In the genomic region with DNA sequence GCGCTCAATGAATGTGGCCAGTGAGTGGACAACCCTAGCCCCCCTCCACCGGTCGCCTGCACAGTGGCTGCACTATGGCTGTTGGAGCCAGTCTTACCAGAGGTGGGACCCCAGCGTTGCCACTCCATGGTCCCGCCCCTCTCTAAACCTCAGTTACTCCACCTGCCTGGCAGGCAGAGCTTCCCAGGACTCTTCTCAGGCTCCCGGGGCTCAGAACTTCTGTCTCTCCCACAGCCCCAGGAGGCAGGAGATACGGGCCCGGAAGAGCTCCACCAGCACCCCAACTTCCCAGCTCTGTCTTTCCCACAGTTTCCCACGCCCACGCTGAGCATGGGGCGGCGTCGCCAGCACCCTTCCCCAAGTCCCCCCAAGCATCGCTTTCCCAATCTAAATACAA, we compare ENCODE assay signal across 12 cellular contexts. TPM values are rescaled to one million over a fixed set of nuclear protein-coding genes. Genes with fewer than 3 reads are reported as not detected.
DNase-seq lines count a peak whose midpoint lies in the region; ATAC-seq and TF ChIP-seq lines count a peak whose summit lies in the region.
"Had no signal": no experiment of that assay in that cellular context is flagged by ENCODE, and none has a peak within 500 bp of the region (broad histone marks: within the 10 kb centered on the region; RNA-seq: fewer than 3 reads in every experiment).

No MANE protein-coding gene starts in this region.

- H3K4me3 ChIP-seq in BE2C (ENCODE audit: low read depth, low read length) (peak overlapping the region; percentile 45), HUES48 (ENCODE audit: low read depth, low read length) (peak overlapping the region; percentile 62; the same call in 1 of the 2 replicates)
- H3K4me3 ChIP-seq: lung had no signal

- peaks cover 89% of the 10 kb centered on the region for H3K27me3 Mint-ChIP-seq in central memory CD8-positive, alpha-beta T cell
- H3K27me3 Mint-ChIP-seq in natural killer cell treated with Interleukin-12 subunit alpha and Interleukin-12 subunit beta and Interleukin-15 and Interleukin-18, amount 100 ng/mL, for 72 hours: peaks cover 29 to 31% of the 10 kb centered on the region in 2 donors

- H3K27ac Mint-ChIP-seq in central memory CD8-positive, alpha-beta T cell (ENCODE audit: low read depth): no peak overlapping the region
- H3K27ac Mint-ChIP-seq in natural killer cell treated with Interleukin-12 subunit alpha and Interleukin-12 subunit beta and Interleukin-15 and Interleukin-18, amount 100 ng/mL, for 72 hours: no peak overlapping the region

- H3K4me1 Mint-ChIP-seq in central memory CD8-positive, alpha-beta T cell: peaks cover 11% of the 10 kb centered on the region
- H3K4me1 Mint-ChIP-seq in natural killer cell treated with Interleukin-12 subunit alpha and Interleukin-12 subunit beta and Interleukin-15 and Interleukin-18, amount 100 ng/mL, for 72 hours (ENCODE audit: low read depth in 2 of 2): peaks cover 4% of the 10 kb centered on the region in 2 donors

- no peak for TF ChIP-seq CTCF in BE2C (IDR thresholded peaks at IDR 0.05; ENCODE audit: low read depth, low read length)

- no peak overlapping the region for H3K9ac ChIP-seq in HUES48 (ENCODE audit: low read depth, low read length)

- DNase-seq in BE2C (no peak), HPDE6-E6E7 (ENCODE audit: extremely low spot score) (no peak), SIG-M5 (lab: John Stamatoyannopoulos, UW) (no peak)
- no peak for DNase-seq in central memory CD8-positive, alpha-beta T cell (ENCODE audit: low spot score in 2 of 2)
- no peak for DNase-seq in natural killer cell treated with Interleukin-12 subunit alpha and Interleukin-12 subunit beta and Interleukin-15 and Interleukin-18, amount 100 ng/mL, for 72 hours (ENCODE audit: low spot score)
- DNase-seq: DMS79; stimulated activated CD4-positive, alpha-beta T cell treated with anti-CD3 and anti-CD28 coated beads, Interleukin-1b, Interleukin-23, amount 100 ng/mL, for 48 hours had no signal

- no peak for ATAC-seq in central memory CD8-positive, alpha-beta T cell (replicated peaks; ENCODE audit: extremely low read depth, poor library complexity, severe bottlenecking)
- ATAC-seq in natural killer cell treated with Interleukin-12 subunit alpha and Interleukin-12 subunit beta and Interleukin-15 and Interleukin-18, amount 100 ng/mL, for 72 hours: no peak
- no peak for ATAC-seq in HG02588 (IDR thresholded peaks at IDR 0.05; ENCODE audit: unreplicated experiment)
- no peak for ATAC-seq in GM18861 (IDR thresholded peaks at IDR 0.05; ENCODE audit: unreplicated experiment)
- ATAC-seq: esophagus mucosa had no signal

- H3K27ac ChIP-seq in HUES48 (ENCODE audit: low read depth, low read length): no peak overlapping the region

- H3K9me3 ChIP-seq in BE2C (no peaks in the 10 kb centered on the region; the same call in 1 of the 2 replicates), HUES48 (ENCODE audit: control insufficient read depth, insufficient read depth, low read length) (no peaks in the 10 kb centered on the region)

- H3K27me3 ChIP-seq in BE2C: peaks cover 9% of the 10 kb centered on the region
- H3K27me3 ChIP-seq in HUES48 (ENCODE audit: control insufficient read depth, insufficient read depth, low read length): peaks cover 23% of the 10 kb centered on the region

- peak overlapping the region; percentile 5 for H3K4me3 Mint-ChIP-seq in central memory CD8-positive, alpha-beta T cell
- H3K4me3 Mint-ChIP-seq in natural killer cell treated with Interleukin-12 subunit alpha and Interleukin-12 subunit beta and Interleukin-15 and Interleukin-18, amount 100 ng/mL, for 72 hours: peak overlapping the region; percentile 24

- H3K36me3 Mint-ChIP-seq in central memory CD8-positive, alpha-beta T cell (ENCODE audit: insufficient read depth): no peaks in the 10 kb centered on the region
- H3K36me3 Mint-ChIP-seq in natural killer cell treated with Interleukin-12 subunit alpha and Interleukin-12 subunit beta and Interleukin-15 and Interleukin-18, amount 100 ng/mL, for 72 hours: no peaks in the 10 kb centered on the region

- no peaks in the 10 kb centered on the region; the same call in 1 of the 2 replicates for H3K4me1 ChIP-seq in BE2C
- no peaks in the 10 kb centered on the region for H3K4me1 ChIP-seq in HUES48 (ENCODE audit: control insufficient read depth, insufficient read depth, low read length)

- H3K9me3 Mint-ChIP-seq in central memory CD8-positive, alpha-beta T cell: no peaks in the 10 kb centered on the region
- H3K9me3 Mint-ChIP-seq in natural killer cell treated with Interleukin-12 subunit alpha and Interleukin-12 subunit beta and Interleukin-15 and Interleukin-18, amount 100 ng/mL, for 72 hours: no peaks in the 10 kb centered on the region

- H3K36me3 ChIP-seq in BE2C: no peaks in the 10 kb centered on the region
- H3K36me3 ChIP-seq in HUES48 (ENCODE audit: control insufficient read depth, insufficient read depth, low read length): no peaks in the 10 kb centered on the region

RNA-seq across cellular contexts. Expression of gene RASGEF1C, which starts 1.0 kb away (rescaled TPM):
- not detected for polyA plus RNA-seq in BE2C (2012; ENCODE audit: insufficient read depth, insufficient read length, low read depth)
- total RNA-seq in natural killer cell treated with Interleukin-12 subunit alpha and Interleukin-12 subunit beta and Interleukin-15 and Interleukin-18, amount 100 ng/mL, for 72 hours: not detected
- total RNA-seq: esophagus mucosa had no signal
